In the genomic region with DNA sequence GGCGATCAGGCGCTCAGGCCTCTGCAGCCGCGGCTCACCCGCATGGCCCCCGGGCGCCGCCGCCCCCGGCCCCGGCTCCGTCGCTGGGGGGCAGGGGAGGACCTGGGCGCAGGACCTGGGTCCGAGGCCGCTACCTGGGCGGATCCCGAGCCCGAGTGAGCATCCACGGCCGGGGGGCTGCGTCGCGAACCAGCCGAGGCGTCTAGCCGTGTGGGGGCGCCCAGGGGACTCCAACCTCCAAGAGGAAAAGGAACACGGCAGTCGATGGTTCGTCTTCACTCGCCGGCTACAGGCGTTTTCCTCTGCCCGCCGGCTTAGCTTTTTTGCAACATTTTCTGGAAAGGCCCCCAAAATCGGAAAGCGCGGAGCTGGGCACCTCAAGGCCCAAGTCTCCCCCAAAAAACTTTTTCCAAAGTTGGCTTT, we compare ENCODE assay signal across 9 cellular contexts. TPM values are rescaled to one million over a fixed set of nuclear protein-coding genes. Genes with fewer than 3 reads are reported as not detected.
A peak's percentile ranks its signal among the peaks of the same experiment; 100 is the strongest.
DNase-seq lines count a peak whose midpoint lies in the region; ATAC-seq and FAIRE-seq lines count a peak whose summit lies in the region.
"Had no signal": no experiment of that assay in that cellular context is flagged by ENCODE, and none has a peak within 500 bp of the region (broad histone marks: within the 10 kb centered on the region; RNA-seq: fewer than 3 reads in every experiment).

No MANE protein-coding gene starts in this region.

- H3K27ac ChIP-seq in layer of hippocampus (ENCODE audit: low read depth, low read length) = peak overlapping the region; percentile 73
- no peak overlapping the region for H3K27ac ChIP-seq in thymus (ENCODE audit: low read depth)

- peak overlapping the region; percentile 74 for H3K4me3 Mint-ChIP-seq in T-helper 1 cell treated with Interleukin-12 subunit alpha and Interleukin-12 subunit beta and Interleukin-4 antibody, amounts not matched to agents 30 μg/mL and 1 μg/mL, for 36 hours
- peak overlapping the region; percentile 67 for H3K4me3 Mint-ChIP-seq in activated naive CD8-positive, alpha-beta T cell treated with anti-CD3 and anti-CD28 coated beads for 36 hours

- FAIRE-seq in RCC 7860 (lab: Jason Lieb, UNC) = no peak

- peak overlapping the region; percentile 34 for H3K4me3 ChIP-seq in thymus (ENCODE audit: low read length)

- no peak for ATAC-seq in HG03469 (IDR thresholded peaks at IDR 0.05; ENCODE audit: unreplicated experiment)

- H3K9me3 Mint-ChIP-seq in T-helper 1 cell treated with Interleukin-12 subunit alpha and Interleukin-12 subunit beta and Interleukin-4 antibody, amounts not matched to agents 30 μg/mL and 1 μg/mL, for 36 hours = no peaks in the 10 kb centered on the region
- H3K9me3 Mint-ChIP-seq in activated naive CD8-positive, alpha-beta T cell treated with anti-CD3 and anti-CD28 coated beads for 36 hours = no peaks in the 10 kb centered on the region

- DNase-seq in T-helper 1 cell (no peak), RCC 7860 (ENCODE audit: low spot score) (no peak), NCI-H1417 treated with DMSO at 0.1 percent for 48 hours (lab: John Stamatoyannopoulos, UW) (no peak)
- DNase-seq in activated naive CD8-positive, alpha-beta T cell treated with anti-CD3 and anti-CD28 coated beads for 36 hours = no peak
- DNase-seq: DND-41 had no signal

- H3K27ac Mint-ChIP-seq in T-helper 1 cell treated with Interleukin-12 subunit alpha and Interleukin-12 subunit beta and Interleukin-4 antibody, amounts not matched to agents 30 μg/mL and 1 μg/mL, for 36 hours = peak overlapping the region; percentile 20
- no peak overlapping the region for H3K27ac Mint-ChIP-seq in activated naive CD8-positive, alpha-beta T cell treated with anti-CD3 and anti-CD28 coated beads for 36 hours

- H3K9me3 ChIP-seq in thymus (ENCODE audit: control insufficient read depth) = no peaks in the 10 kb centered on the region

- H3K36me3 ChIP-seq in thymus (ENCODE audit: control insufficient read depth, insufficient read depth) = no peaks in the 10 kb centered on the region

- H3K4me1 ChIP-seq in thymus (ENCODE audit: control insufficient read depth, insufficient read depth, low read length) = no peaks in the 10 kb centered on the region

- H3K27me3 Mint-ChIP-seq in T-helper 1 cell treated with Interleukin-12 subunit alpha and Interleukin-12 subunit beta and Interleukin-4 antibody, amounts not matched to agents 30 μg/mL and 1 μg/mL, for 36 hours (ENCODE audit: low read depth) = peaks cover 71% of the 10 kb centered on the region
- H3K27me3 Mint-ChIP-seq in activated naive CD8-positive, alpha-beta T cell treated with anti-CD3 and anti-CD28 coated beads for 36 hours = peaks cover 49% of the 10 kb centered on the region

- H3K4me1 Mint-ChIP-seq in T-helper 1 cell treated with Interleukin-12 subunit alpha and Interleukin-12 subunit beta and Interleukin-4 antibody, amounts not matched to agents 30 μg/mL and 1 μg/mL, for 36 hours (ENCODE audit: low read depth) = peaks cover 28% of the 10 kb centered on the region
- peaks cover 36% of the 10 kb centered on the region for H3K4me1 Mint-ChIP-seq in activated naive CD8-positive, alpha-beta T cell treated with anti-CD3 and anti-CD28 coated beads for 36 hours

- WGBS in thymus = 2% methylated on average over 39 of the region's 39 CpGs

- H3K36me3 Mint-ChIP-seq in T-helper 1 cell treated with Interleukin-12 subunit alpha and Interleukin-12 subunit beta and Interleukin-4 antibody, amounts not matched to agents 30 μg/mL and 1 μg/mL, for 36 hours (ENCODE audit: low read depth) = peaks cover 7% of the 10 kb centered on the region
- H3K36me3 Mint-ChIP-seq in activated naive CD8-positive, alpha-beta T cell treated with anti-CD3 and anti-CD28 coated beads for 36 hours = no peaks in the 10 kb centered on the region

- H3K27me3 ChIP-seq in layer of hippocampus (ENCODE audit: control insufficient read depth, insufficient read depth, low read length) = peaks cover 22% of the 10 kb centered on the region
- peaks cover 56% of the 10 kb centered on the region for H3K27me3 ChIP-seq in thymus (ENCODE audit: control insufficient read depth, insufficient read depth)

RNA-seq across cellular contexts. Expression of a gene that starts 0.7 kb away (rescaled TPM):
- under 1 TPM; 0.35 to 0.40 TPM for total RNA-seq in activated naive CD8-positive, alpha-beta T cell treated with anti-CD3 and anti-CD28 coated beads for 36 hours
- 4.3 TPM for polyA plus RNA-seq in thymus
